8 cellular contexts compared by ENCODE assay signal in the genomic region with DNA sequence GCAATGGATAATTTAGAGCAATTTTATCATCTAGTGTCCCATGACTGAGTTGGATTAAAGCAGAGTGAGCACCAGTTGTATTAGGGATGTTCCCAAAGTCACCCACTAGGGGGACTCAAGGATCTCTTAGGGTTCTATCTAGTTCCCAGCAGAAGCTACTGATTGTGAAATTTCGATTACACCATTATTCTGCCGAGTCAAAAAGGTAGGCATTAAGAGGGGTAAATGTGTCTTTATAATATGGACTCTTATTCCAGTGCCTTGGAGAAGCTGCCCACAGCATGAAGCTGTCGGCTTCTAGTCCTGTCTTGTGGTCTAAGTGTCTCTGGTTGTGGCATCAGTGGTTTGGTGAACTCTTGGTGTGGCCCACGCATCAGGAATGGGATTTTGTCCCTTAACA. TPM values are rescaled to one million over a fixed set of nuclear protein-coding genes. Genes with fewer than 3 reads are reported as not detected.
DNase-seq lines count a peak whose midpoint lies in the region; ATAC-seq and TF ChIP-seq lines count a peak whose summit lies in the region.

No MANE protein-coding gene starts in this region.

- no peaks in the 10 kb centered on the region for H3K9me3 Mint-ChIP-seq in central memory CD8-positive, alpha-beta T cell

- H3K4me3 Mint-ChIP-seq in central memory CD8-positive, alpha-beta T cell: no peak overlapping the region

- H3K4me1 Mint-ChIP-seq in central memory CD8-positive, alpha-beta T cell: peaks cover 9% of the 10 kb centered on the region

- H3K9me3 ChIP-seq in Panc1 (ENCODE audit: control insufficient read depth, insufficient read depth, low read depth, low read length): no peaks in the 10 kb centered on the region
- H3K9me3 ChIP-seq in suprapubic skin: no peaks in the 10 kb centered on the region

- POLR2A ChIA-PET in Panc1 (lab: Charles Lee): no interaction called here

- H3K27ac ChIP-seq in Panc1 (ENCODE audit: low read length) (no peak overlapping the region), suprapubic skin (no peak overlapping the region)

- H3K27ac Mint-ChIP-seq in central memory CD8-positive, alpha-beta T cell (ENCODE audit: low read depth): no peak overlapping the region

- TF ChIP-seq EP300 in suprapubic skin (IDR thresholded peaks at IDR 0.05): no peak

- CTCF ChIA-PET in Panc1 (lab: Charles Lee): interaction anchor here (1.0 kb wide), 1 partner anchor 89 kb away, joined by 5 read pairs; no protein-coding TSS in a partner anchor

- no peak overlapping the region for H3K4me3 ChIP-seq in GM06990 (replicated peaks; ENCODE audit: low read depth, low read length)
- no peak overlapping the region for H3K4me3 ChIP-seq in Panc1 (ENCODE audit: low read depth in 2 of 2, low read length in 2 of 2)
- H3K4me3 ChIP-seq in suprapubic skin: no peak overlapping the region

- H3K27me3 ChIP-seq in GM06990 (replicated peaks; ENCODE audit: control insufficient read depth, insufficient read depth, low read length): no peaks in the 10 kb centered on the region
- H3K27me3 ChIP-seq in Panc1 (ENCODE audit: control insufficient read depth, insufficient read depth, low read length): no peaks in the 10 kb centered on the region
- no peaks in the 10 kb centered on the region for H3K27me3 ChIP-seq in suprapubic skin

- 42% methylated on average over 4 of the region's 4 CpGs for WGBS in suprapubic skin

- H3K4me1 ChIP-seq in Panc1 (ENCODE audit: control insufficient read depth, insufficient read depth, low read length) (no peaks in the 10 kb centered on the region), suprapubic skin (peaks cover 12% of the 10 kb centered on the region)

- TF ChIP-seq CTCF in GM06990 (IDR thresholded peaks at IDR 0.05; ENCODE audit: insufficient read depth, low read length, poor library complexity, severe bottlenecking) (peak; percentile 79), Panc1 (IDR thresholded peaks at IDR 0.05) (peak; percentile 81), suprapubic skin (IDR thresholded peaks at IDR 0.05) (peak; percentile 83 to 96)

- no TSS peak for BruUV-seq in Panc1 (replicated peaks; lab: Mats Ljungman, UMichigan)

- intact Hi-C loops in Panc1 (cut with micrococcal nuclease; ENCODE audit: unreplicated experiment): loop anchor here (5.0 kb wide), 1 partner anchor 96 kb away; a partner anchor contains a TSS

- in situ Hi-C loops in Panc1 (cut with HindIII; ENCODE audit: low pct_unique_long_range_greater_than_20kb, low sequenced_read_pairs): no loop called here

- DNase-seq in AG20443 (ENCODE audit: low spot score): peak; percentile 88
- DNase-seq in GM06990 (ENCODE audit: extremely low read depth, insufficient read length): no peak
- peak; percentile 61 for DNase-seq in HT1080 (ENCODE audit: low read depth)
- peak; percentile 41 for DNase-seq in Panc1 (ENCODE audit: low read depth, low spot score)
- DNase-seq in central memory CD8-positive, alpha-beta T cell (ENCODE audit: low spot score in 2 of 2): peak in 1 of 2 donors; percentile 25
- DNase-seq in kidney glomerular epithelial cell (lab: John Stamatoyannopoulos, UW): peak; percentile 76
- DNase-seq in suprapubic skin (ENCODE audit: low spot score in 2 of 2): peak in 1 of 2 donors; percentile 61

- peak; percentile 94 for ATAC-seq in Panc1
- peak; percentile 46 for ATAC-seq in central memory CD8-positive, alpha-beta T cell (replicated peaks; ENCODE audit: extremely low read depth, poor library complexity, severe bottlenecking)
- no peak for ATAC-seq in GM21360 (IDR thresholded peaks at IDR 0.05; ENCODE audit: unreplicated experiment)

- no peaks in the 10 kb centered on the region for H3K36me3 ChIP-seq in GM06990 (ENCODE audit: control insufficient read depth, insufficient read depth, low read length)
- no peaks in the 10 kb centered on the region for H3K36me3 ChIP-seq in Panc1 (ENCODE audit: control insufficient read depth, insufficient read depth, low read length)
- peaks cover 4% of the 10 kb centered on the region for H3K36me3 ChIP-seq in suprapubic skin

- no peak for TF ChIP-seq POLR2A in suprapubic skin (IDR thresholded peaks at IDR 0.05)

- no peaks in the 10 kb centered on the region for H3K27me3 Mint-ChIP-seq in central memory CD8-positive, alpha-beta T cell

- no peaks in the 10 kb centered on the region for H3K36me3 Mint-ChIP-seq in central memory CD8-positive, alpha-beta T cell (ENCODE audit: insufficient read depth)

RNA-seq across cellular contexts. Expression of a gene that starts 53.3 kb away (rescaled TPM):
- total RNA-seq in HT1080 (2014; rRNA removed; shearing (Covaris generic)): 10.3 and 21.3 TPM in 2 replicates
- polyA plus RNA-seq in HT1080 (2015; cell fraction: cytosol; rRNA removed): 8.1 and 10.2 TPM in 2 replicates
- 20.5 and 24.5 TPM in 2 replicates for polyA plus RNA-seq in HT1080 (2015; cell fraction: nucleus; rRNA removed)
- total RNA-seq in Panc1 (2021; ENCODE audit: unreplicated experiment) (24.3 TPM), suprapubic skin (100 to 1,000 TPM in 2 of 4 donors, 10 to 100 TPM in 2; 65.8 to 246 (median 118) TPM)
- polyA plus RNA-seq in Panc1 (2012; ENCODE audit: insufficient read length): 31.5 TPM
